ENCODE assay signal across 23 cellular contexts in genomic region chr9:92636627-92637026, GRCh38. TPM values are rescaled to one million over a fixed set of nuclear protein-coding genes. Genes with fewer than 3 reads are reported as not detected.
A peak's percentile ranks its signal among the peaks of the same experiment; 100 is the strongest.
DNase-seq lines count a peak whose midpoint lies in the region; ATAC-seq and TF ChIP-seq lines count a peak whose summit lies in the region.
"Had no signal": no experiment of that assay in that cellular context is flagged by ENCODE, and none has a peak within 500 bp of the region (broad histone marks: within the 10 kb centered on the region; RNA-seq: fewer than 3 reads in every experiment).

No MANE protein-coding gene starts in this region.

- no peaks in the 10 kb centered on the region for H4K20me1 ChIP-seq in OCI-LY7 (ENCODE audit: insufficient read depth, low read length)

- H3K27ac ChIP-seq in OCI-LY7 (ENCODE audit: low read depth, low read length, poor library complexity, severe bottlenecking) (no peak overlapping the region), esophagus muscularis mucosa (replicated peaks in 1 of 4) (no peak overlapping the region), testis (no peak overlapping the region), upper lobe of left lung (no peak overlapping the region)
- H3K27ac ChIP-seq: A549, upper lobe of right lung had no signal

- no peaks in the 10 kb centered on the region for H3K27me3 ChIP-seq in esophagus muscularis mucosa
- H3K27me3 ChIP-seq in testis = no peaks in the 10 kb centered on the region
- H3K27me3 ChIP-seq in upper lobe of left lung = no peaks in the 10 kb centered on the region
- H3K27me3 ChIP-seq: upper lobe of right lung had no signal

- H3K9me3 ChIP-seq in OCI-LY7 (ENCODE audit: low read length) = no peaks in the 10 kb centered on the region
- no peaks in the 10 kb centered on the region for H3K9me3 ChIP-seq in esophagus muscularis mucosa
- no peaks in the 10 kb centered on the region for H3K9me3 ChIP-seq in testis
- H3K9me3 ChIP-seq in upper lobe of left lung = no peaks in the 10 kb centered on the region
- H3K9me3 ChIP-seq: A549, HAP-1, upper lobe of right lung had no signal

- H2AFZ ChIP-seq in OCI-LY7 (ENCODE audit: low read length) = no peak overlapping the region

- WGBS in esophagus muscularis mucosa = 93% methylated on average over 3 of the region's 3 CpGs
- 89 to 95% methylated on average over 3 of the region's 3 CpGs for WGBS in testis, 2 donors
- 82 to 85% methylated on average over 3 of the region's 3 CpGs for WGBS in upper lobe of left lung, 2 donors

- H3K4me3 Mint-ChIP-seq in activated T-cell treated with anti-CD3 and anti-CD28 coated beads, Interleukin-2, amount 50 U/mL, for 24 hours = no peak overlapping the region
- H3K4me3 Mint-ChIP-seq: activated naive CD8-positive, alpha-beta T cell treated with anti-CD3 and anti-CD28 coated beads for 36 hours; brain; IgD-negative memory B cell had no signal

- peak; percentile 16 for DNase-seq in activated T-cell treated with anti-CD3 and anti-CD28 coated beads, Interleukin-2, amount 50 U/mL, for 24 hours
- DNase-seq in activated T-cell treated with anti-CD3 and anti-CD28 coated beads, Interleukin-2, amount 50 U/mL, for 1 hour = no peak
- no peak for DNase-seq in OCI-LY7 (ENCODE audit: low spot score)
- DNase-seq in esophagus muscularis mucosa (ENCODE audit: extremely low spot score) = peak; percentile 72
- peak; percentile 11 for DNase-seq in testis
- no peak for DNase-seq in NCI-H446 (lab: John Stamatoyannopoulos, UW)
- no peak for DNase-seq in upper lobe of left lung
- DNase-seq in effector CD8-positive, alpha-beta T cell (lab: John Stamatoyannopoulos, UW) = no peak
- DNase-seq: activated CD4-positive, alpha-beta T cell treated with anti-CD3 and anti-CD28 coated beads for 1 hour; activated naive CD8-positive, alpha-beta T cell treated with anti-CD3 and anti-CD28 coated beads for 36 hours; C1 segment of cervical spinal cord; cortex of kidney; mesenchymal stem cell; NCI-H82; occipital lobe; OCI-M1; Right ventricle myocardium superior; upper lobe of right lung had no signal

- BruUV-seq in OCI-LY7 (replicated peaks; lab: Mats Ljungman, UMichigan) = no TSS peak

- no peak overlapping the region for H3K27ac Mint-ChIP-seq in activated T-cell treated with anti-CD3 and anti-CD28 coated beads, Interleukin-2, amount 50 U/mL, for 24 hours
- H3K27ac Mint-ChIP-seq: activated naive CD8-positive, alpha-beta T cell treated with anti-CD3 and anti-CD28 coated beads for 36 hours; activated T-helper 2 cell treated with anti-CD3 and anti-CD28 coated beads, Interferon-gamma antibody, Interleukin-2, Interleukin-4, amounts not matched to agents 10 μg/mL and 5 μg/mL and 100 μg/mL, durations not matched to agents 14 hours and 24 hours and 36 hours; brain; IgD-negative memory B cell had no signal

- peak; percentile 44 for TF ChIP-seq CTCF in OCI-LY7 (conservative IDR thresholded peaks at IDR 0.05; ENCODE audit: low read length)
- TF ChIP-seq CTCF in esophagus muscularis mucosa (IDR thresholded peaks at IDR 0.05) = no peak
- peak in 1 of 3 experiments; percentile 13 for TF ChIP-seq CTCF in testis (IDR thresholded peaks at IDR 0.05)
- TF ChIP-seq CTCF in upper lobe of left lung (IDR thresholded peaks at IDR 0.05) = no peak

- POLR2A ChIA-PET in OCI-LY7 (lab: Charles Lee) = no interaction called here

- H3K4me1 Mint-ChIP-seq in activated T-cell treated with anti-CD3 and anti-CD28 coated beads, Interleukin-2, amount 50 U/mL, for 24 hours (ENCODE audit: low read depth) = peaks cover 6% of the 10 kb centered on the region

- H3K36me3 ChIP-seq in OCI-LY7 (ENCODE audit: insufficient read depth, low read length) = peaks cover 70% of the 10 kb centered on the region
- peaks cover 19 to 96% (median 80%) of the 10 kb centered on the region in 4 donors for H3K36me3 ChIP-seq in esophagus muscularis mucosa
- H3K36me3 ChIP-seq in testis (ENCODE audit: low read depth, missing control alignments) = no peaks in the 10 kb centered on the region
- H3K36me3 ChIP-seq in upper lobe of left lung = peaks cover 11 to 95% (median 83%) of the 10 kb centered on the region in 4 donors

- no peaks in the 10 kb centered on the region for H3K79me2 ChIP-seq in OCI-LY7 (ENCODE audit: insufficient read depth, low read depth, low read length)

- no peak overlapping the region for H3K4me3 ChIP-seq in OCI-LY7 (ENCODE audit: low read depth, low read length, poor library complexity, severe bottlenecking)
- no peak overlapping the region for H3K4me3 ChIP-seq in esophagus muscularis mucosa
- H3K4me3 ChIP-seq in testis = no peak overlapping the region
- H3K4me3 ChIP-seq in upper lobe of left lung = no peak overlapping the region
- H3K4me3 ChIP-seq: A549, HAP-1, upper lobe of right lung had no signal

- H3K9me3 Mint-ChIP-seq in activated T-cell treated with anti-CD3 and anti-CD28 coated beads, Interleukin-2, amount 50 U/mL, for 24 hours = no peaks in the 10 kb centered on the region
- H3K9me3 Mint-ChIP-seq: activated naive CD8-positive, alpha-beta T cell treated with anti-CD3 and anti-CD28 coated beads for 36 hours; activated T-helper 2 cell treated with anti-CD3 and anti-CD28 coated beads, Interferon-gamma antibody, Interleukin-2, Interleukin-4, amounts not matched to agents 10 μg/mL and 5 μg/mL and 100 μg/mL, durations not matched to agents 14 hours and 24 hours and 36 hours; brain; IgD-negative memory B cell had no signal

- H3K4me2 ChIP-seq in OCI-LY7 (ENCODE audit: low read length) = no peak overlapping the region
- H3K4me2 ChIP-seq: A549 had no signal

- H3K36me3 Mint-ChIP-seq in activated T-cell treated with anti-CD3 and anti-CD28 coated beads, Interleukin-2, amount 50 U/mL, for 24 hours (ENCODE audit: low read depth) = peaks cover 94% of the 10 kb centered on the region

- no peaks in the 10 kb centered on the region for H3K9me2 ChIP-seq in OCI-LY7 (ENCODE audit: insufficient read depth, low read length)

- no peak for ATAC-seq in upper lobe of left lung (ENCODE audit: low FRiP score in 2 of 2)
- ATAC-seq: A549, upper lobe of right lung had no signal

- no peaks in the 10 kb centered on the region for H3K4me1 ChIP-seq in OCI-LY7 (ENCODE audit: insufficient read depth, low read length, poor library complexity, severe bottlenecking)
- H3K4me1 ChIP-seq in esophagus muscularis mucosa = peaks cover 8 to 36% (median 31%) of the 10 kb centered on the region in 4 donors
- H3K4me1 ChIP-seq in testis = peaks cover 8% of the 10 kb centered on the region
- peaks cover 0 to 6% (median 0%) of the 10 kb centered on the region in 4 donors for H3K4me1 ChIP-seq in upper lobe of left lung
- H3K4me1 ChIP-seq: A549, HAP-1, upper lobe of right lung had no signal

- CTCF ChIA-PET in OCI-LY7 (lab: Charles Lee; ENCODE audit: unreplicated experiment) = no interaction called here

- intact Hi-C loops in OCI-LY7 (cut with micrococcal nuclease; ENCODE audit: unreplicated experiment) = no loop called here
- intact Hi-C loops in esophagus muscularis mucosa (cut with DNase I) = loop anchor here (5.0 to 10.0 kb wide), 3 partner anchors 199 to 502 kb away; partner anchors contain the start of genes CENPP and NOL8
- intact Hi-C loops in testis (cut with DNase I; ENCODE audit: low total_unique reads) = no loop called here

- H3K27me3 Mint-ChIP-seq in activated T-cell treated with anti-CD3 and anti-CD28 coated beads, Interleukin-2, amount 50 U/mL, for 24 hours = no peaks in the 10 kb centered on the region
- H3K27me3 Mint-ChIP-seq: activated naive CD8-positive, alpha-beta T cell treated with anti-CD3 and anti-CD28 coated beads for 36 hours; brain; IgD-negative memory B cell had no signal

- no peak for TF ChIP-seq EP300 in esophagus muscularis mucosa (IDR thresholded peaks at IDR 0.05)
- no peak for TF ChIP-seq EP300 in upper lobe of left lung (IDR thresholded peaks at IDR 0.05)

- TF ChIP-seq POLR2A in esophagus muscularis mucosa (IDR thresholded peaks at IDR 0.05; ENCODE audit: low read depth) = no peak
- no peak for TF ChIP-seq POLR2A in testis (IDR thresholded peaks at IDR 0.05)
- no peak for TF ChIP-seq POLR2A in upper lobe of left lung (IDR thresholded peaks at IDR 0.05)

RNA-seq across cellular contexts. Expression of gene IPPK, which starts 33.3 kb away (rescaled TPM):
- total RNA-seq in OCI-LY7 (2014; rRNA removed; shearing (Covaris generic)) = 12.6 and 12.7 TPM in 2 replicates
- 10.3 and 12.0 TPM in 2 replicates for total RNA-seq in OCI-LY7 (2022)
- total RNA-seq in esophagus muscularis mucosa = 1 to 10 TPM; 5.0 to 8.4 (median 6.1) TPM
- 10 to 100 TPM; 21.0 to 25.0 TPM for total RNA-seq in testis
- 21.9 TPM for polyA plus RNA-seq in testis (ENCODE audit: insufficient read depth, low read depth, low replicate concordance)
- total RNA-seq in upper lobe of left lung = 10 to 100 TPM in 2 of 6 donors, 1 to 10 TPM in 4; 4.7 to 16.6 (median 6.5) TPM

Comparison
In these comparisons a context has a peak if more than half of its experiments do, and no peak if none do; other contexts are left out.
1. DNase-seq: peak in activated T-cell treated with anti-CD3 and anti-CD28 coated beads, Interleukin-2, amount 50 U/mL, for 24 hours (single experiment), esophagus muscularis mucosa (single experiment) and testis (single experiment); none in activated T-cell treated with anti-CD3 and anti-CD28 coated beads, Interleukin-2, amount 50 U/mL, for 1 hour (single experiment), OCI-LY7 (single experiment), NCI-H446 (0 of 2), upper lobe of left lung (0 of 2) and effector CD8-positive, alpha-beta T cell (single experiment).